Comparison of ENCODE assay signal across 20 cellular contexts in the genomic region with DNA sequence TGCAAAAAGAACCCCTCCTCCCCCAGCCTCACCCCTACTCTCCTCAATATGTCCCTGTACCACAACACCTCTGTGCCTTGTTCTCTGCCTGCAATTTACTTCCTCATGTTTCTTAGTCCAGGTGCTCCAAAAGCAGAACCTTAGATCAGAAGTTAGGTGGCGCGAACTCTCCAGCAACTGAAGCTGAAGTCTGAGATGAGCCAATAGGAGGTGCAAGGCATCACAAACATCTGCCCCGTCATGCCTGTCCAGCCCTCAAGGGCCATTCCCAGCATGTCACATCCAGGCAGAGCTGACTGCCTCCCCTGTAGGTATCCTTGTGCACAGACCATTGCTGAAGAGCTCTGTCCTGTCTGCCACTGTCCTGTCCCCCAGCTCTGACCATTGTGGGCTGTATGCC.
A peak's percentile ranks its signal among the peaks of the same experiment; 100 is the strongest.
DNase-seq lines count a peak whose midpoint lies in the region; ATAC-seq and TF ChIP-seq lines count a peak whose summit lies in the region.
"Had no signal": no experiment of that assay in that cellular context is flagged by ENCODE, and none has a peak within 500 bp of the region (broad histone marks: within the 10 kb centered on the region; RNA-seq: fewer than 3 reads in every experiment).

No MANE protein-coding gene starts in this region.

- no peaks in the 10 kb centered on the region for H3K36me3 ChIP-seq in Karpas-422 (ENCODE audit: insufficient read depth, low read length)
- H3K36me3 ChIP-seq in trophoblast cell (ENCODE audit: control insufficient read depth in 1 of 2, insufficient read depth in 2 of 2, low read length in 2 of 2), result no peaks in the 10 kb centered on the region
- no peaks in the 10 kb centered on the region for H3K36me3 ChIP-seq in breast epithelium
- H3K36me3 ChIP-seq: BLaER1 had no signal

- H3K36me3 Mint-ChIP-seq in chondrocyte (ENCODE audit: low read depth) (no peaks in the 10 kb centered on the region), Calu3 (ENCODE audit: insufficient read depth, unreplicated experiment) (no peaks in the 10 kb centered on the region)
- H3K36me3 Mint-ChIP-seq in activated T-cell treated with anti-CD3 and anti-CD28 coated beads, Interleukin-2, amount 50 U/mL, for 4 hours (ENCODE audit: insufficient read depth), result no peaks in the 10 kb centered on the region
- H3K36me3 Mint-ChIP-seq in activated naive CD4-positive, alpha-beta T cell treated with anti-CD3 and anti-CD28 coated beads, Interleukin-2, amount 10 ng/mL, durations not matched to agents 7 days and 5 days, result no peaks in the 10 kb centered on the region
- H3K36me3 Mint-ChIP-seq: CD14-positive monocyte; CD4-positive, alpha-beta memory T cell; CD4-positive, CD25-positive, alpha-beta regulatory T cell; CD8-positive, alpha-beta memory T cell had no signal

- no peak overlapping the region for H3K4ac ChIP-seq in trophoblast cell (ENCODE audit: low read depth, low read length)

- H3K4me1 Mint-ChIP-seq in chondrocyte (ENCODE audit: low read depth), result peaks cover 14% of the 10 kb centered on the region
- H3K4me1 Mint-ChIP-seq in activated T-cell treated with anti-CD3 and anti-CD28 coated beads, Interleukin-2, amount 50 U/mL, for 4 hours (ENCODE audit: low read depth), result no peaks in the 10 kb centered on the region
- H3K4me1 Mint-ChIP-seq in Calu3 (ENCODE audit: low read depth, unreplicated experiment), result no peaks in the 10 kb centered on the region
- no peaks in the 10 kb centered on the region for H3K4me1 Mint-ChIP-seq in activated naive CD4-positive, alpha-beta T cell treated with anti-CD3 and anti-CD28 coated beads, Interleukin-2, amount 10 ng/mL, durations not matched to agents 7 days and 5 days
- H3K4me1 Mint-ChIP-seq: CD14-positive monocyte; CD4-positive, alpha-beta memory T cell; CD4-positive, CD25-positive, alpha-beta regulatory T cell; CD8-positive, alpha-beta memory T cell had no signal

- no peak overlapping the region for H2AK5ac ChIP-seq in trophoblast cell (ENCODE audit: low read length)

- no peak overlapping the region for H2BK5ac ChIP-seq in trophoblast cell (ENCODE audit: low read depth, low read length, poor library complexity)

- no CpG with 5 or more reads among the region's 3 CpGs for WGBS in trophoblast cell (ENCODE audit: extremely low coverage, insufficient coverage, insufficient read length)

- no peaks in the 10 kb centered on the region for H3K9me2 ChIP-seq in Karpas-422 (replicated peaks; ENCODE audit: insufficient read depth, low read length)

- no peak overlapping the region for H3K14ac ChIP-seq in trophoblast cell (ENCODE audit: low read length)

- no peak overlapping the region for H3K4me3 Mint-ChIP-seq in chondrocyte (ENCODE audit: unreplicated experiment)
- no peak overlapping the region for H3K4me3 Mint-ChIP-seq in activated T-cell treated with anti-CD3 and anti-CD28 coated beads, Interleukin-2, amount 50 U/mL, for 4 hours
- H3K4me3 Mint-ChIP-seq in Calu3 (ENCODE audit: low read depth, unreplicated experiment), result no peak overlapping the region
- H3K4me3 Mint-ChIP-seq in activated naive CD4-positive, alpha-beta T cell treated with anti-CD3 and anti-CD28 coated beads, Interleukin-2, amount 10 ng/mL, durations not matched to agents 7 days and 5 days, result no peak overlapping the region
- H3K4me3 Mint-ChIP-seq: CD14-positive monocyte; CD4-positive, alpha-beta memory T cell; CD4-positive, CD25-positive, alpha-beta regulatory T cell; CD8-positive, alpha-beta memory T cell had no signal

- H2AFZ ChIP-seq in Karpas-422 (ENCODE audit: low read length) (no peak overlapping the region), trophoblast cell (ENCODE audit: insufficient read depth, low read length, poor library complexity) (no peak overlapping the region)

- H3K27ac ChIP-seq in Karpas-422 (ENCODE audit: low read length) (no peak overlapping the region), trophoblast cell (ENCODE audit: low read depth, low read length) (no peak overlapping the region), breast epithelium (no peak overlapping the region)
- H3K27ac ChIP-seq: BLaER1 had no signal

- H3K9me3 ChIP-seq in Karpas-422 (ENCODE audit: low read length), result no peaks in the 10 kb centered on the region
- no peaks in the 10 kb centered on the region for H3K9me3 ChIP-seq in trophoblast cell (ENCODE audit: insufficient read depth, low read depth, low read length)
- H3K9me3 ChIP-seq in breast epithelium, result no peaks in the 10 kb centered on the region
- H3K9me3 ChIP-seq: BE2C, BLaER1 had no signal

- no peak overlapping the region for H3K18ac ChIP-seq in trophoblast cell (ENCODE audit: low read length)

- ATAC-seq in activated T-cell treated with anti-CD3 and anti-CD28 coated beads, Interleukin-2, amount 50 U/mL, for 4 hours, result no peak

- no peaks in the 10 kb centered on the region for H3K27me3 ChIP-seq in Karpas-422 (ENCODE audit: low read length)
- no peaks in the 10 kb centered on the region for H3K27me3 ChIP-seq in trophoblast cell (ENCODE audit: insufficient read depth, low read length)
- H3K27me3 ChIP-seq in breast epithelium, result no peaks in the 10 kb centered on the region
- H3K27me3 ChIP-seq: BE2C, BLaER1 had no signal

- no peaks in the 10 kb centered on the region for H4K20me1 ChIP-seq in Karpas-422 (ENCODE audit: insufficient read depth, low read depth, low read length)
- H4K20me1 ChIP-seq: BLaER1 had no signal

- peaks cover 11% of the 10 kb centered on the region for H3K4me1 ChIP-seq in Karpas-422 (ENCODE audit: low read length)
- peaks cover 1 to 5% of the 10 kb centered on the region in 2 experiments for H3K4me1 ChIP-seq in trophoblast cell (ENCODE audit: control insufficient read depth in 1 of 2, insufficient read depth in 2 of 2, low read length in 2 of 2)
- H3K4me1 ChIP-seq in breast epithelium, result no peaks in the 10 kb centered on the region
- H3K4me1 ChIP-seq: BLaER1 had no signal

- H3K9me3 Mint-ChIP-seq in chondrocyte (ENCODE audit: low read depth) (peaks cover 8% of the 10 kb centered on the region), Calu3 (ENCODE audit: low read depth, unreplicated experiment) (peaks cover 2% of the 10 kb centered on the region)
- H3K9me3 Mint-ChIP-seq in activated T-cell treated with anti-CD3 and anti-CD28 coated beads, Interleukin-2, amount 50 U/mL, for 4 hours, result no peaks in the 10 kb centered on the region
- no peaks in the 10 kb centered on the region for H3K9me3 Mint-ChIP-seq in activated naive CD4-positive, alpha-beta T cell treated with anti-CD3 and anti-CD28 coated beads, Interleukin-2, amount 10 ng/mL, durations not matched to agents 7 days and 5 days

- H3K4me3 ChIP-seq in Karpas-422 (ENCODE audit: low read length) (no peak overlapping the region), trophoblast cell (ENCODE audit: low read depth, low read length) (no peak overlapping the region), breast epithelium (no peak overlapping the region)
- H3K4me3 ChIP-seq: BLaER1 had no signal

- H4K12ac ChIP-seq in trophoblast cell (ENCODE audit: low read depth, low read length), result no peak overlapping the region

- no peak overlapping the region for H2BK12ac ChIP-seq in trophoblast cell (ENCODE audit: low read length)

- CTCF ChIA-PET in Calu3 (lab: Charles Lee), result no interaction called here
- CTCF ChIA-PET in activated naive CD4-positive, alpha-beta T cell treated with anti-CD3 and anti-CD28 coated beads, Interleukin-2, amount 10 ng/mL, durations not matched to agents 7 days and 5 days (lab: Charles Lee), result no interaction called here

- H3K27ac Mint-ChIP-seq in chondrocyte (ENCODE audit: unreplicated experiment) (peak overlapping the region; percentile 58), Calu3 (ENCODE audit: unreplicated experiment) (no peak overlapping the region)
- no peak overlapping the region for H3K27ac Mint-ChIP-seq in activated naive CD4-positive, alpha-beta T cell treated with anti-CD3 and anti-CD28 coated beads, Interleukin-2, amount 10 ng/mL, durations not matched to agents 7 days and 5 days
- H3K27ac Mint-ChIP-seq: CD14-positive monocyte; CD4-positive, alpha-beta memory T cell; CD4-positive, CD25-positive, alpha-beta regulatory T cell; CD8-positive, alpha-beta memory T cell had no signal

- intact Hi-C loops in Calu3 (cut with micrococcal nuclease; ENCODE audit: unreplicated experiment) (no loop called here), breast epithelium (cut with DNase I; ENCODE audit: low total_unique reads) (no loop called here)

- H2BK120ac ChIP-seq in trophoblast cell (ENCODE audit: insufficient read depth, low read length, poor library complexity), result no peak overlapping the region

- no peak overlapping the region for H4K91ac ChIP-seq in trophoblast cell (ENCODE audit: low read depth, low read length)

- H3K27me3 Mint-ChIP-seq in chondrocyte (ENCODE audit: low read depth) (no peaks in the 10 kb centered on the region), Calu3 (ENCODE audit: unreplicated experiment) (no peaks in the 10 kb centered on the region)
- H3K27me3 Mint-ChIP-seq in activated T-cell treated with anti-CD3 and anti-CD28 coated beads, Interleukin-2, amount 50 U/mL, for 4 hours (ENCODE audit: low read depth), result peaks cover 11% of the 10 kb centered on the region
- no peaks in the 10 kb centered on the region for H3K27me3 Mint-ChIP-seq in activated naive CD4-positive, alpha-beta T cell treated with anti-CD3 and anti-CD28 coated beads, Interleukin-2, amount 10 ng/mL, durations not matched to agents 7 days and 5 days
- H3K27me3 Mint-ChIP-seq: CD4-positive, CD25-positive, alpha-beta regulatory T cell had no signal

- BruUV-seq in Calu3 (replicated peaks; lab: Mats Ljungman, UMichigan), result no TSS peak

- TF ChIP-seq CTCF in chondrocyte (IDR thresholded peaks at IDR 0.05), result no peak
- TF ChIP-seq CTCF in Calu3 (IDR thresholded peaks at IDR 0.05; ENCODE audit: unreplicated experiment), result no peak
- no peak for TF ChIP-seq CTCF in breast epithelium (IDR thresholded peaks at IDR 0.05)

- no peak for TF ChIP-seq POLR2A in breast epithelium (IDR thresholded peaks at IDR 0.05)

- H3K79me1 ChIP-seq in trophoblast cell (ENCODE audit: low read length), result no peaks in the 10 kb centered on the region

- DNase-seq in Karpas-422 (peak; percentile 46), chondrocyte (ENCODE audit: low spot score) (no peak), ecto neural progenitor cell (ENCODE audit: low spot score) (peak; percentile 35), trophoblast cell (peak; percentile 60 to 74), Calu3 (no peak), breast epithelium (ENCODE audit: low spot score in 2 of 2) (no peak)
- DNase-seq in activated T-cell treated with anti-CD3 and anti-CD28 coated beads, Interleukin-2, amount 50 U/mL, for 4 hours, result no peak
- DNase-seq in activated naive CD4-positive, alpha-beta T cell treated with anti-CD3 and anti-CD28 coated beads, Interleukin-2, amount 10 ng/mL, durations not matched to agents 7 days and 5 days, result no peak
- DNase-seq: 8988T; ACHN; BE2C; C1 segment of cervical spinal cord; CD4-positive, alpha-beta memory T cell; CD4-positive, CD25-positive, alpha-beta regulatory T cell; CD8-positive, alpha-beta memory T cell; COR-L47; DMS79 treated with DMSO at 0.1 percent for 48 hours; GF-D8 had no signal

- no peak overlapping the region for H3K23ac ChIP-seq in trophoblast cell (ENCODE audit: low read length)

- no peaks in the 10 kb centered on the region for H3K79me2 ChIP-seq in Karpas-422 (ENCODE audit: low read length)
- no peaks in the 10 kb centered on the region for H3K79me2 ChIP-seq in trophoblast cell (ENCODE audit: control insufficient read depth, insufficient read depth, low read length, poor library complexity)

- H3K4me2 ChIP-seq in Karpas-422 (ENCODE audit: low read depth, low read length, poor library complexity, severe bottlenecking) (no peak overlapping the region), trophoblast cell (ENCODE audit: low read length) (no peak overlapping the region)
- H3K4me2 ChIP-seq: BLaER1 had no signal

- H3K9ac ChIP-seq in Karpas-422 (ENCODE audit: low read length), result no peak overlapping the region
- no peak overlapping the region for H3K9ac ChIP-seq in trophoblast cell (ENCODE audit: low read length)
- H3K9ac ChIP-seq: BLaER1 had no signal

- no peak overlapping the region for H4K8ac ChIP-seq in trophoblast cell (ENCODE audit: low read depth, low read length)

Comparison
In these comparisons a context has a peak if more than half of its experiments do, and no peak if none do; other contexts are left out.
1. DNase-seq: peak in Karpas-422 (single experiment), ecto neural progenitor cell (single experiment) and trophoblast cell (2 of 2); none in chondrocyte (single experiment), activated T-cell treated with anti-CD3 and anti-CD28 coated beads, Interleukin-2, amount 50 U/mL, for 4 hours (single experiment), Calu3 (single experiment), activated naive CD4-positive, alpha-beta T cell treated with anti-CD3 and anti-CD28 coated beads, Interleukin-2, amount 10 ng/mL, durations not matched to agents 7 days and 5 days (single experiment) and breast epithelium (0 of 2).